18 cellular contexts compared by ENCODE assay signal in the genomic region with DNA sequence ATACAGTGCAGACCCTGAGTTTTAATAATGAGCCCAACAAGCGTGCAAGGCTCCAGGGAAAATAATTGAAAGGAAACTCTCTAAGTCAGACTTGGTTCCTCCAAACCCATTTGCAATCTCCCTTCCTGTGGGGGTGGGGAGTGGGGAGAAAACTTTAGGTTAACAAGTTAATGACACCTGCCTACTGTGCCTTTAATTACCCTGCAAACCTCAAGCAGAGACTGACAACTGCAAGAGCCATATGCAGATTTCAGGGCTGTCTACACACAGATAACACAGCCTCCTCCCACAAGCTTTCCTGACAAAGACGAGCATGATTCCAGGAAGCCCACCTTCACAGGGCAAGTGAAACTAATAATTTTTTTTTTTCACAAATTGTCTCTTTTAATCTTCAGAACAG.
"Had no signal": no experiment of that assay in that cellular context is flagged by ENCODE, and none has a peak within 500 bp of the region (broad histone marks: within the 10 kb centered on the region; RNA-seq: fewer than 3 reads in every experiment).

No MANE protein-coding gene starts in this region.

- H3K36me3 ChIP-seq: heart right ventricle, lower lobe of right lung had no signal

- H3K9me3 ChIP-seq: lower lobe of right lung, testis had no signal

- DNase-seq: activated CD4-positive, alpha-beta memory T cell treated with anti-CD3 and anti-CD28 coated beads, Interleukin-2, amount 10 ng/mL, durations not matched to agents 7 days and 5 days; activated CD4-positive, alpha-beta T cell treated with anti-CD3 and anti-CD28 coated beads, Interleukin-2, amount 10 ng/mL, durations not matched to agents 24 days and 14 days; activated CD8-positive, alpha-beta memory T cell treated with anti-CD3 and anti-CD28 coated beads, Interleukin-2, amount 10 ng/mL, durations not matched to agents 7 days and 5 days; activated gamma-delta T cell; activated naive CD4-positive, alpha-beta T cell treated with anti-CD3 and anti-CD28 coated beads, Interleukin-2, amount 50 U/mL, for 16 hours; activated naive CD8-positive, alpha-beta T cell treated with anti-CD3 and anti-CD28 coated beads, Interleukin-2, amount 50 U/mL, for 24 hours; activated T-cell treated with anti-CD3 and anti-CD28 coated beads for 4 hours; cerebellar nuclear complex; heart right ventricle; lower lobe of right lung; naive B cell; stimulated activated CD4-positive, alpha-beta T cell treated with anti-CD3 and anti-CD28 coated beads, Interleukin-2, amount 100 ng/mL, for 48 hours; stimulated activated CD8-positive, alpha-beta memory T cell treated with anti-CD3 and anti-CD28 coated beads, Interleukin-4, amount 100 ng/mL, for 48 hours; stimulated activated naive B cell treated with anti-CD40 and anti-IgM and Interleukin-4, amounts not matched to agents 10 μg/mL and 1 μg/mL and 100 μg/mL, for 72 hours; testis had no signal

- H3K4me1 ChIP-seq: heart right ventricle, lower lobe of right lung, testis had no signal

- H3K27me3 ChIP-seq: testis had no signal

- H3K27ac ChIP-seq: coronary artery, heart right ventricle, lower lobe of right lung, testis had no signal

- H3K4me3 ChIP-seq: coronary artery, heart right ventricle, lower lobe of right lung, testis had no signal

- ATAC-seq: activated CD4-positive, CD25-positive, alpha-beta regulatory T cell treated with anti-CD3 and anti-CD28 coated beads, Interleukin-2, amount 50 U/mL, for 24 hours; activated CD8-positive, alpha-beta memory T cell treated with anti-CD3 and anti-CD28 coated beads, Interleukin-2, amount 10 ng/mL, durations not matched to agents 7 days and 5 days; activated naive CD8-positive, alpha-beta T cell treated with anti-CD3 and anti-CD28 coated beads, Interleukin-2, amount 50 U/mL, for 24 hours; heart right ventricle; left lobe of liver; lower lobe of right lung; stimulated activated naive B cell treated with anti-CD40 and anti-IgM and Interleukin-4, amounts not matched to agents 10 μg/mL and 1 μg/mL and 100 μg/mL, for 72 hours had no signal
